Comparison of ENCODE assay signal across 9 cellular contexts in the genomic region with DNA sequence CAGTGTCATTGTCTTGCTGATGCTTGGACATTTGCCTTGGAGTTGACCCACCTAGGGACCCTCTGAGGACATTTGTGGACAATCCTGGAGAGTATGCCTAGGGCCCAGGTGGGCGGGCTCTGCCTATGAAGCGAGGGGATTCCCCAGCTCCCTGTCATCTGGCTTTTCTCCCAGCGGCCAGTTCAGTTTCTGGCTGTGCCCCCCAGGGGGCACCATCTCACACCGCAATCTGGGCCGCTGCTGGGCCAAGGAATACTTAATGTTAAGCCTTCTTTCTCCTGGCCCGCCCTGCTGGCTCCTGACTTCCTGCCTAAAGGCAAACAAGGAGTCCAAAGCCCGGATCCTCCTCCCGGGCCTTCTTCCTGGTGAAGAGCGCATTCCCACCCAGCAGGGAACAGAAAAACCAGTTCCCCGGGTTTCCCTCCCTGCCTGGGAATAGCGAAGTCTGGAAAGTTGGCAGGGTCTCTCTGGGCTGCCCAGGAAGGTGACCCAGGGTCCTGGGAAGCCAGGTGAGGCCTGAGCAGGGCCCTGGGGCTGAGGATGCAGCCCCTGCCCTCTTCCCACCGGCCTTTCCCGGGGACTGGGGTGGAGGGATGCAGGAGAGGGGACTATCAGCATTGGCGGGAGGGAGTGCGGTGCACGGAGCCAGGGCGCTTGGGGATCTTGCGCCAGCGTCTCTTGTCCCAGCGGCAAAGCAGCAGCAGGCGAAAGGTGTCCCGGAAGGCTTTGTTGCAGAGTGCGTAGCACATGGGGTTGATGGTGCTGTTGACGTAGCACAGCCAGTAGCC. TPM values are rescaled to one million over a fixed set of nuclear protein-coding genes. Genes with fewer than 3 reads are reported as not detected.
DNase-seq lines count a peak whose midpoint lies in the region; ATAC-seq, FAIRE-seq and TF ChIP-seq lines count a peak whose summit lies in the region.
"Had no signal": no experiment of that assay in that cellular context is flagged by ENCODE, and none has a peak within 500 bp of the region (broad histone marks: within the 10 kb centered on the region; RNA-seq: fewer than 3 reads in every experiment).

No MANE protein-coding gene starts in this region.

- H3K27me3 Mint-ChIP-seq in natural killer cell treated with Interleukin-12 subunit alpha and Interleukin-12 subunit beta and Interleukin-15 and Interleukin-18, amount 100 ng/mL, for 72 hours = peaks cover 7% of the 10 kb centered on the region in 2 donors

- H3K27me3 ChIP-seq in mammary epithelial cell (ENCODE audit: insufficient read depth, low read length) = no peaks in the 10 kb centered on the region
- no peaks in the 10 kb centered on the region for H3K27me3 ChIP-seq in testis

- ATAC-seq in natural killer cell treated with Interleukin-12 subunit alpha and Interleukin-12 subunit beta and Interleukin-15 and Interleukin-18, amount 100 ng/mL, for 72 hours = no peak

- H3K9me3 Mint-ChIP-seq in natural killer cell treated with Interleukin-12 subunit alpha and Interleukin-12 subunit beta and Interleukin-15 and Interleukin-18, amount 100 ng/mL, for 72 hours = no peaks in the 10 kb centered on the region
- H3K9me3 Mint-ChIP-seq: stimulated activated naive CD8-positive, alpha-beta T cell treated with anti-CD3 and anti-CD28 coated beads, Interleukin-15, Interleukin-2, amounts not matched to agents 100 ng/mL and 50 ng/mL, for 24 hours had no signal

- no TSS peak for BruUV-seq in mammary epithelial cell (replicated peaks; lab: Mats Ljungman, UMichigan)

- WGBS in mammary epithelial cell (ENCODE audit: low coverage, missing lambda C conversion rate) = 31% methylated on average over 16 of the region's 24 CpGs
- 76 to 79% methylated on average over 18 to 24 of the region's 24 CpGs for WGBS in testis, 2 donors

- no peak overlapping the region for H3K27ac Mint-ChIP-seq in natural killer cell treated with Interleukin-12 subunit alpha and Interleukin-12 subunit beta and Interleukin-15 and Interleukin-18, amount 100 ng/mL, for 72 hours
- H3K27ac Mint-ChIP-seq: stimulated activated naive CD8-positive, alpha-beta T cell treated with anti-CD3 and anti-CD28 coated beads, Interleukin-15, Interleukin-2, amounts not matched to agents 100 ng/mL and 50 ng/mL, for 24 hours had no signal

- peak; percentile 47 to 60 for TF ChIP-seq CTCF in mammary epithelial cell (conservative IDR thresholded peaks at IDR 0.05 in 1 of 2, IDR thresholded peaks at IDR 0.05 in 1 of 2; ENCODE audit: extremely low read depth in 1 of 2, insufficient read depth in 1 of 2, low read depth in 1 of 2, low read length in 2 of 2)
- TF ChIP-seq CTCF in kidney (IDR thresholded peaks at IDR 0.05; ENCODE audit: borderline replicate concordance, extremely low read depth, insufficient read depth) = peak; percentile 51
- peak; percentile 32 to 40 (median 36) for TF ChIP-seq CTCF in testis (IDR thresholded peaks at IDR 0.05)

- in situ Hi-C loops in mammary epithelial cell (cut with MboI; ENCODE audit: low sequenced_read_pairs in 2 of 2) = loop anchor here (5.0 to 25.0 kb wide), 2 partner anchors 113 to 303 kb away; no protein-coding TSS in a partner anchor

- FAIRE-seq in kidney (lab: Jason Lieb, UNC) = no peak

- peaks cover 10 to 13% of the 10 kb centered on the region in 2 donors for H3K4me1 Mint-ChIP-seq in natural killer cell treated with Interleukin-12 subunit alpha and Interleukin-12 subunit beta and Interleukin-15 and Interleukin-18, amount 100 ng/mL, for 72 hours (ENCODE audit: low read depth in 2 of 2)

- no peak overlapping the region for H3K4me3 Mint-ChIP-seq in natural killer cell treated with Interleukin-12 subunit alpha and Interleukin-12 subunit beta and Interleukin-15 and Interleukin-18, amount 100 ng/mL, for 72 hours
- H3K4me3 Mint-ChIP-seq: stimulated activated naive CD8-positive, alpha-beta T cell treated with anti-CD3 and anti-CD28 coated beads, Interleukin-15, Interleukin-2, amounts not matched to agents 100 ng/mL and 50 ng/mL, for 24 hours had no signal

- no peak overlapping the region for H3K4me2 ChIP-seq in mammary epithelial cell (ENCODE audit: insufficient read depth, low read depth, low read length)

- H2AFZ ChIP-seq in mammary epithelial cell (ENCODE audit: low read depth, low read length) = peak overlapping the region; percentile 74

- CTCF ChIA-PET in mammary epithelial cell (lab: Charles Lee; ENCODE audit: low non-redundant PET) = interaction anchor here (0.5 to 0.6 kb wide), 3 partner anchors 114 to 551 kb away, joined by 4 to 10 read pairs (median 5); no protein-coding TSS in a partner anchor

- H3K9ac ChIP-seq in mammary epithelial cell (ENCODE audit: insufficient read depth, low read length) (no peak overlapping the region), kidney (ENCODE audit: low read length in 2 of 2) (peak overlapping the region in 1 of 2 donors; percentile 29)

- H3K4me3 ChIP-seq in mammary epithelial cell (replicated peaks in 1 of 3; ENCODE audit: insufficient read depth in 1 of 3, low read depth in 2 of 3, low read length in 3 of 3) = no peak overlapping the region
- no peak overlapping the region for H3K4me3 ChIP-seq in kidney (ENCODE audit: low read length in 2 of 2)
- no peak overlapping the region for H3K4me3 ChIP-seq in testis

- TF ChIP-seq POLR2A in testis (IDR thresholded peaks at IDR 0.05) = no peak

- dilution Hi-C loops in mammary epithelial cell (cut with HindIII; ENCODE audit: low sequenced_read_pairs) = loop anchor here (25.0 kb wide), 1 partner anchor 303 kb away; no protein-coding TSS in a partner anchor

- no peaks in the 10 kb centered on the region for H3K36me3 ChIP-seq in mammary epithelial cell (ENCODE audit: insufficient read depth, low read length)
- no peaks in the 10 kb centered on the region for H3K36me3 ChIP-seq in kidney (ENCODE audit: control insufficient read depth in 1 of 2, insufficient read depth in 2 of 2, low read length in 2 of 2)
- no peaks in the 10 kb centered on the region for H3K36me3 ChIP-seq in testis (ENCODE audit: low read depth, missing control alignments)

- intact Hi-C loops in mammary epithelial cell (cut with micrococcal nuclease) (loop anchor here (5.0 kb wide), 1 partner anchor 568 kb away; no protein-coding TSS in a partner anchor), kidney (cut with DNase I) (loop anchor here (5.0 kb wide), 1 partner anchor 113 kb away; no protein-coding TSS in a partner anchor), testis (cut with DNase I; ENCODE audit: low total_unique reads) (loop anchor here (2.0 kb wide), 1 partner anchor 116 kb away; no protein-coding TSS in a partner anchor)

- H3K36me3 Mint-ChIP-seq in natural killer cell treated with Interleukin-12 subunit alpha and Interleukin-12 subunit beta and Interleukin-15 and Interleukin-18, amount 100 ng/mL, for 72 hours = no peaks in the 10 kb centered on the region

- peak; percentile 11 for DNase-seq in NCI-H510A (lab: John Stamatoyannopoulos, UW)
- DNase-seq in NCI-H510A treated with DMSO at 0.1 percent for 48 hours (lab: John Stamatoyannopoulos, UW) = no peak
- peak; percentile 15 for DNase-seq in NCI-H1694 treated with DMSO at 0.1 percent for 48 hours (lab: John Stamatoyannopoulos, UW)
- DNase-seq in mammary epithelial cell = peak; percentile 53
- DNase-seq in kidney = peak; percentile 90
- DNase-seq in testis = peak; percentile 45
- no peak for DNase-seq in GM19238 (ENCODE audit: insufficient read length, low spot score)
- no peak for DNase-seq in natural killer cell treated with Interleukin-12 subunit alpha and Interleukin-12 subunit beta and Interleukin-15 and Interleukin-18, amount 100 ng/mL, for 72 hours (ENCODE audit: low spot score)

- no peaks in the 10 kb centered on the region for H3K79me2 ChIP-seq in mammary epithelial cell (ENCODE audit: insufficient read depth, low read length)

- H3K9me3 ChIP-seq in mammary epithelial cell (replicated peaks; ENCODE audit: insufficient read depth, low read length) (no peaks in the 10 kb centered on the region), kidney (ENCODE audit: control insufficient read depth in 1 of 2, low read length in 2 of 2) (no peaks in the 10 kb centered on the region), testis (no peaks in the 10 kb centered on the region)

- H3K27ac ChIP-seq in mammary epithelial cell (ENCODE audit: insufficient read depth, low read depth, low read length) (no peak overlapping the region), kidney (ENCODE audit: low read depth in 2 of 2, low read length in 2 of 2) (peak overlapping the region in 1 of 2 donors; percentile 69), testis (no peak overlapping the region)

- H4K20me1 ChIP-seq in mammary epithelial cell (ENCODE audit: insufficient read depth, low read length) = no peaks in the 10 kb centered on the region

- H3K4me1 ChIP-seq in mammary epithelial cell (ENCODE audit: insufficient read depth, low read length) (no peaks in the 10 kb centered on the region), kidney (ENCODE audit: control insufficient read depth in 1 of 2, insufficient read depth in 1 of 2, low read depth in 1 of 2, low read length in 2 of 2) (peaks cover 11 to 23% of the 10 kb centered on the region in 2 donors), testis (peaks cover 8% of the 10 kb centered on the region)

RNA-seq across cellular contexts. Expression of a gene that starts 11.9 kb away (rescaled TPM):
- not detected for total RNA-seq in mammary epithelial cell
- not detected for polyA plus RNA-seq in mammary epithelial cell
- not detected for polyA minus RNA-seq in mammary epithelial cell
- total RNA-seq in kidney = 0.44 TPM
- 0.22 TPM for polyA plus RNA-seq in kidney (ENCODE audit: insufficient read depth, low read depth, low replicate concordance)
- total RNA-seq in testis = under 1 TPM; 0.06 to 0.39 TPM
- polyA plus RNA-seq in testis (ENCODE audit: insufficient read depth, low read depth, low replicate concordance) = 0.45 TPM
- total RNA-seq in natural killer cell treated with Interleukin-12 subunit alpha and Interleukin-12 subunit beta and Interleukin-15 and Interleukin-18, amount 100 ng/mL, for 72 hours = not detected

RNA-seq across cellular contexts. Expression of a gene that starts 28.6 kb away (rescaled TPM):
- total RNA-seq in mammary epithelial cell (1,000 to 10,000 TPM; 1,418 to 1,465 TPM), kidney (203 TPM), testis (100 to 1,000 TPM; 227 to 271 TPM)
- polyA plus RNA-seq in mammary epithelial cell (1,009 TPM), kidney (ENCODE audit: insufficient read depth, low read depth, low replicate concordance) (299 TPM), testis (ENCODE audit: insufficient read depth, low read depth, low replicate concordance) (166 TPM)
- polyA minus RNA-seq in mammary epithelial cell = 581 TPM
- 100 to 1,000 TPM; 234 to 307 TPM for total RNA-seq in natural killer cell treated with Interleukin-12 subunit alpha and Interleukin-12 subunit beta and Interleukin-15 and Interleukin-18, amount 100 ng/mL, for 72 hours

Comparison
In these comparisons a context has a peak if more than half of its experiments do, and no peak if none do; other contexts are left out.
1. DNase-seq: peak in NCI-H510A (single experiment), NCI-H1694 treated with DMSO at 0.1 percent for 48 hours (single experiment), mammary epithelial cell (single experiment), kidney (single experiment) and testis (single experiment); none in NCI-H510A treated with DMSO at 0.1 percent for 48 hours (single experiment), GM19238 (single experiment) and natural killer cell treated with Interleukin-12 subunit alpha and Interleukin-12 subunit beta and Interleukin-15 and Interleukin-18, amount 100 ng/mL, for 72 hours (single experiment).
2. Peak in every context shown above with its lines, with median percentiles within 50 percentile points of each other: CTCF ChIP-seq.